In genomic region chr11:46413755-46414465, GRCh38 we compare ENCODE assay signal across 12 cellular contexts. TPM values are rescaled to one million over a fixed set of nuclear protein-coding genes. Genes with fewer than 3 reads are reported as not detected.
DNase-seq lines count a peak whose midpoint lies in the region; ATAC-seq and TF ChIP-seq lines count a peak whose summit lies in the region.
"Had no signal": no experiment of that assay in that cellular context is flagged by ENCODE, and none has a peak within 500 bp of the region (broad histone marks: within the 10 kb centered on the region; RNA-seq: fewer than 3 reads in every experiment).

No MANE protein-coding gene starts in this region.

- H2BK5ac ChIP-seq in mesendoderm (ENCODE audit: low read length), result no peak overlapping the region

- POLR2A ChIA-PET in PC-3 (lab: Charles Lee; ENCODE audit: unreplicated experiment), result interaction anchor here (0.6 kb wide), 1 partner anchor 180 kb away, joined by 3 read pairs; the partner anchor contains the start of gene AMBRA1

- CTCF ChIA-PET in PC-3 (lab: Charles Lee), result interaction anchor here (0.5 to 0.8 kb wide), 3 partner anchors 21 to 61 kb away, joined by 3 to 6 read pairs (median 4); no protein-coding TSS in a partner anchor

- H3K4me1 ChIP-seq in PC-3 (ENCODE audit: insufficient read depth, low read length) (peaks cover 15% of the 10 kb centered on the region), mesendoderm (ENCODE audit: control insufficient read depth, low read depth, low read length) (no peaks in the 10 kb centered on the region)
- H3K4me1 ChIP-seq: thyroid gland had no signal

- no peak overlapping the region for H3K4ac ChIP-seq in mesendoderm (ENCODE audit: low read depth, low read length)

- no peaks in the 10 kb centered on the region for H4K20me1 ChIP-seq in PC-3 (ENCODE audit: low read length)

- H3K18ac ChIP-seq in mesendoderm (ENCODE audit: low read length), result no peak overlapping the region

- H3K9me2 ChIP-seq in PC-3 (replicated peaks; ENCODE audit: low read length), result no peaks in the 10 kb centered on the region

- no peaks in the 10 kb centered on the region for H3F3A ChIP-seq in PC-3 (ENCODE audit: low read length, unreplicated experiment)

- H3K9ac ChIP-seq in PC-3 (ENCODE audit: low read length) (no peak overlapping the region), mesendoderm (ENCODE audit: low read length) (no peak overlapping the region)
- H3K9ac ChIP-seq: KMS-11 had no signal

- no peaks in the 10 kb centered on the region for H3K9me3 ChIP-seq in PC-3 (ENCODE audit: low read length)
- H3K9me3 ChIP-seq: thyroid gland had no signal

- peak; percentile 14 for DNase-seq in Daoy (ENCODE audit: low read depth)
- peak; percentile 89 for DNase-seq in NCI-H1092 treated with DMSO at 0.1 percent for 48 hours (lab: John Stamatoyannopoulos, UW)
- peak; percentile 74 for DNase-seq in PC-3
- peak; percentile 4 for DNase-seq in mesenteric fat pad (ENCODE audit: low spot score)
- DNase-seq in mesendoderm, result no peak
- no peak for DNase-seq in HuH-7.5 (ENCODE audit: low spot score)
- DNase-seq: CD4-positive, alpha-beta memory T cell; NCI-H526; thyroid gland; WERI-Rb-1 had no signal

- no peak overlapping the region for H3K23ac ChIP-seq in mesendoderm (ENCODE audit: low read length)

- BruUV-seq in PC-3 (replicated peaks; lab: Mats Ljungman, UMichigan), result no TSS peak

- H4K8ac ChIP-seq in mesendoderm (ENCODE audit: low read depth, low read length), result no peak overlapping the region

- peak; percentile 99 for ATAC-seq in PC-3
- ATAC-seq in GM21528 (IDR thresholded peaks at IDR 0.05; ENCODE audit: low FRiP score, unreplicated experiment), result no peak

- no peak overlapping the region for H2BK120ac ChIP-seq in mesendoderm (ENCODE audit: low read depth, low read length)

- no peaks in the 10 kb centered on the region for H3K79me1 ChIP-seq in mesendoderm (ENCODE audit: low read length)

- no peak overlapping the region for H4K5ac ChIP-seq in mesendoderm (ENCODE audit: low read length)

- WGBS in mesendoderm (ENCODE audit: extremely low coverage, insufficient coverage, low lambda C conversion rate), result no CpG with 5 or more reads among the region's 9 CpGs

- H2AFZ ChIP-seq in PC-3 (ENCODE audit: low read length), result no peak overlapping the region

- intact Hi-C loops in PC-3 (cut with micrococcal nuclease), result no loop called here

- TF ChIP-seq CTCF in PC-3 (conservative IDR thresholded peaks at IDR 0.05; ENCODE audit: low read depth, low read length), result no peak

- H3K27ac ChIP-seq in PC-3 (ENCODE audit: low read length) (no peak overlapping the region), mesendoderm (ENCODE audit: low read depth, low read length) (no peak overlapping the region)
- H3K27ac ChIP-seq: KMS-11, thyroid gland, WERI-Rb-1 had no signal

- H2BK15ac ChIP-seq in mesendoderm (replicated peaks; ENCODE audit: low read depth), result no peak overlapping the region

- H3K36me3 ChIP-seq in PC-3 (ENCODE audit: low read depth, low read length) (no peaks in the 10 kb centered on the region), mesendoderm (ENCODE audit: control insufficient read depth, insufficient read depth, low read length) (no peaks in the 10 kb centered on the region)

- H3K4me3 ChIP-seq in PC-3 (ENCODE audit: low read length) (no peak overlapping the region), mesendoderm (ENCODE audit: low read length) (no peak overlapping the region)
- H3K4me3 ChIP-seq: thyroid gland had no signal

- H2AK5ac ChIP-seq in mesendoderm (ENCODE audit: low read length), result no peak overlapping the region

- H3K56ac ChIP-seq in mesendoderm (ENCODE audit: low read length), result no peak overlapping the region

- no peaks in the 10 kb centered on the region for H3K27me3 ChIP-seq in PC-3 (ENCODE audit: low read length)
- H3K27me3 ChIP-seq in mesendoderm (ENCODE audit: insufficient read depth, low read length, poor library complexity), result no peaks in the 10 kb centered on the region
- H3K27me3 ChIP-seq: thyroid gland had no signal

- H3K4me2 ChIP-seq in PC-3 (ENCODE audit: low read length), result no peak overlapping the region
- H3K4me2 ChIP-seq in mesendoderm (ENCODE audit: low read length), result no peak overlapping the region
- H3K4me2 ChIP-seq: KMS-11 had no signal

- H3K79me2 ChIP-seq in PC-3 (ENCODE audit: low read length) (no peaks in the 10 kb centered on the region), mesendoderm (ENCODE audit: control insufficient read depth, insufficient read depth, low read length) (no peaks in the 10 kb centered on the region)

RNA-seq across cellular contexts. Expression of gene CHRM4, which starts 22.3 kb away (rescaled TPM):
- not detected in 2 replicates for total RNA-seq in Daoy (2014; rRNA removed; shearing (Covaris generic))
- not detected in 2 replicates for total RNA-seq in PC-3 (2014; rRNA removed)
- total RNA-seq in mesenteric fat pad, result not detected
- polyA plus RNA-seq in mesendoderm (2013, experiment 1 of 2), result 0.14 TPM
- polyA plus RNA-seq in mesendoderm (2013, experiment 2 of 2), result 0.15 TPM
- total RNA-seq: CD4-positive, alpha-beta memory T cell had no signal

RNA-seq across cellular contexts. Expression of gene MDK, which starts 32.4 kb away (rescaled TPM):
- 157 and 177 TPM in 2 replicates for total RNA-seq in Daoy (2014; rRNA removed; shearing (Covaris generic))
- total RNA-seq in PC-3 (2014; rRNA removed) (184 and 232 TPM in 2 replicates), mesenteric fat pad (13.9 TPM)
- 371 TPM for polyA plus RNA-seq in mesendoderm (2013, experiment 1 of 2)
- polyA plus RNA-seq in mesendoderm (2013, experiment 2 of 2), result 374 TPM
- polyA plus RNA-seq: CD4-positive, alpha-beta memory T cell had no signal

Comparison
In these comparisons a context has a peak if more than half of its experiments do, and no peak if none do; other contexts are left out.
1. DNase-seq: peak in Daoy (single experiment), NCI-H1092 treated with DMSO at 0.1 percent for 48 hours (single experiment), PC-3 (single experiment) and mesenteric fat pad (single experiment); none in mesendoderm (single experiment) and HuH-7.5 (single experiment).
2. RNA of gene MDK, which starts 32.4 kb away (total RNA-seq): 184 to 232 TPM in PC-3 and 157 to 177 TPM in Daoy; 13.9 TPM in mesenteric fat pad (single experiment); every median in the first group is over 10 times any median in the second.